In the genomic region with DNA sequence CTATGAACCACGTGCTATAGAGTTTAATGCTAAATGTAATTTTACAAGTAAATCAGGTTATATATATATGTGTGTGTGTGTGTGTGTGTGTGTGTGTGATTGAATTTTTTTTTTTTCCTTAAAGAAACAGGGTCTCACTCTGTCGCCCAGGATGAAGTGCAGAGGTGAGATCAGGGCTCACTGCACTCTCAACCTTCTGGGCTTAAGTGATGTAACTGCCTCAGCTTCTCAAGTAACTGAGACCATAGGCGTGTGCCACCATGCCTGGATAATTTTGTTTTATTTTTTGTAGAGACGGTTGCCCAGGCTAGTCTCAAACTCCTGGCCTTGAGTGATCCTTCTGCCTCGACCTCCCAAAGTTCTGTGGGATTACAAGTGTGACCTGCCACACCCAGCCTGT, we compare ENCODE assay signal across 27 cellular contexts.
"Had no signal": no experiment of that assay in that cellular context is flagged by ENCODE, and none has a peak within 500 bp of the region (broad histone marks: within the 10 kb centered on the region; RNA-seq: fewer than 3 reads in every experiment).

No MANE protein-coding gene starts in this region.

- H3K27ac Mint-ChIP-seq: dendritic cell treated with granulocyte-macrophage colony-stimulating factor and Interleukin-4, amounts not matched to agents 40 ng/mL and 50 ng/mL, for 4 days; endodermal cell; mesothelial cell of epicardium; natural killer cell treated with Interleukin-12 subunit alpha and Interleukin-12 subunit beta and Interleukin-15 and Interleukin-18, amount 100 ng/mL, for 72 hours; stimulated activated naive CD8-positive, alpha-beta T cell treated with anti-CD3 and anti-CD28 coated beads, Interleukin-15, amount 100 ng/mL, for 72 hours had no signal

- H3K4me1 Mint-ChIP-seq: neural crest cell had no signal

- H3K27ac ChIP-seq: epithelial cell of prostate, left lung, neutrophil, pancreas, right lobe of liver, thyroid gland, vagina had no signal

- H3K9me3 ChIP-seq: gastrocnemius medialis, left lung, mucosa of descending colon, neutrophil, pancreas, right lobe of liver, thyroid gland, vagina had no signal

- H3K4me3 Mint-ChIP-seq: dendritic cell treated with granulocyte-macrophage colony-stimulating factor and Interleukin-4, amounts not matched to agents 40 ng/mL and 50 ng/mL, for 4 days; endodermal cell; mesothelial cell of epicardium; natural killer cell treated with Interleukin-12 subunit alpha and Interleukin-12 subunit beta and Interleukin-15 and Interleukin-18, amount 100 ng/mL, for 72 hours; neural crest cell; stimulated activated naive CD8-positive, alpha-beta T cell treated with anti-CD3 and anti-CD28 coated beads, Interleukin-15, amount 100 ng/mL, for 72 hours had no signal

- H3K4me3 ChIP-seq: gastrocnemius medialis, left lung, mucosa of descending colon, pancreas, right lobe of liver, thyroid gland, vagina had no signal

- H3K4me1 ChIP-seq: left lung, pancreas, right lobe of liver, vagina had no signal

- H3K36me3 Mint-ChIP-seq: natural killer cell treated with Interleukin-12 subunit alpha and Interleukin-12 subunit beta and Interleukin-15 and Interleukin-18, amount 100 ng/mL, for 72 hours had no signal

- H3K27me3 ChIP-seq: gastrocnemius medialis, left lung, neutrophil, pancreas, right lobe of liver, thyroid gland, vagina had no signal

- H3K9me3 Mint-ChIP-seq: endodermal cell; natural killer cell treated with Interleukin-12 subunit alpha and Interleukin-12 subunit beta and Interleukin-15 and Interleukin-18, amount 100 ng/mL, for 72 hours; neural crest cell had no signal

- ATAC-seq: esophagus mucosa; left lung; mucosa of descending colon; natural killer cell treated with Interleukin-12 subunit alpha and Interleukin-12 subunit beta and Interleukin-15 and Interleukin-18, amount 100 ng/mL, for 72 hours; pancreas; right lobe of liver; stimulated activated naive CD8-positive, alpha-beta T cell treated with anti-CD3 and anti-CD28 coated beads, Interleukin-15, amount 100 ng/mL, for 72 hours had no signal

- H3K36me3 ChIP-seq: gastrocnemius medialis, left lung, neutrophil, pancreas, right lobe of liver, thyroid gland, vagina had no signal

- H3K27me3 Mint-ChIP-seq: dendritic cell treated with granulocyte-macrophage colony-stimulating factor and Interleukin-4, amounts not matched to agents 40 ng/mL and 50 ng/mL, for 4 days; naive B cell; natural killer cell treated with Interleukin-12 subunit alpha and Interleukin-12 subunit beta and Interleukin-15 and Interleukin-18, amount 100 ng/mL, for 72 hours; stimulated activated naive CD8-positive, alpha-beta T cell treated with anti-CD3 and anti-CD28 coated beads, Interleukin-15, amount 100 ng/mL, for 72 hours had no signal

- DNase-seq: effector CD8-positive, alpha-beta T cell; endodermal cell; foreskin fibroblast; gastrocnemius medialis; head of caudate nucleus; kidney; left lung; mesenchymal stem cell; mucosa of descending colon; naive B cell; pancreas; right lobe of liver; small intestine; stimulated activated CD4-positive, alpha-beta T cell treated with anti-CD3 and anti-CD28 coated beads, Interleukin-15, amount 100 ng/mL, for 24 hours; stimulated activated CD4-positive, alpha-beta T cell treated with anti-CD3 and anti-CD28 coated beads, Interleukin-2, amount 100 ng/mL, for 48 hours; stimulated activated naive CD4-positive, alpha-beta T cell; stimulated activated naive CD8-positive, alpha-beta T cell treated with anti-CD3 and anti-CD28 coated beads, Interleukin-15, amount 100 ng/mL, for 72 hours; thyroid gland; trophoblast cell had no signal
